Comparison of ENCODE assay signal across 19 cellular contexts in genomic region chr14:79699206-79699605, GRCh38.
"Had no signal": no experiment of that assay in that cellular context is flagged by ENCODE, and none has a peak within 500 bp of the region (broad histone marks: within the 10 kb centered on the region; RNA-seq: fewer than 3 reads in every experiment).

No MANE protein-coding gene starts in this region.

- H3K27ac Mint-ChIP-seq: immature natural killer cell; naive thymus-derived CD4-positive, alpha-beta T cell had no signal

- ATAC-seq: foreskin keratinocyte; gastroesophageal sphincter; heart left ventricle; left colon; left lung; left ventricle myocardium superior; lower lobe of right lung; naive thymus-derived CD4-positive, alpha-beta T cell had no signal

- DNase-seq: dermis blood vessel endothelial cell; dorsolateral prefrontal cortex; effector CD4-positive, alpha-beta T cell; effector memory CD4-positive, alpha-beta T cell; foreskin keratinocyte; heart left ventricle; hypothalamus; immature natural killer cell; islet precursor cell; kidney; kidney glomerular epithelial cell; left colon; left lung; left ventricle myocardium superior; lower lobe of right lung; mesenchymal stem cell; midbrain; naive thymus-derived CD4-positive, alpha-beta T cell had no signal

- H3K4me1 Mint-ChIP-seq: immature natural killer cell; naive thymus-derived CD4-positive, alpha-beta T cell had no signal

- H3K4me3 Mint-ChIP-seq: immature natural killer cell; naive thymus-derived CD4-positive, alpha-beta T cell had no signal

- H3K36me3 Mint-ChIP-seq: immature natural killer cell had no signal

- H3K27me3 Mint-ChIP-seq: naive thymus-derived CD4-positive, alpha-beta T cell had no signal
